ENCODE assay signal across 2 cellular contexts in the genomic region with DNA sequence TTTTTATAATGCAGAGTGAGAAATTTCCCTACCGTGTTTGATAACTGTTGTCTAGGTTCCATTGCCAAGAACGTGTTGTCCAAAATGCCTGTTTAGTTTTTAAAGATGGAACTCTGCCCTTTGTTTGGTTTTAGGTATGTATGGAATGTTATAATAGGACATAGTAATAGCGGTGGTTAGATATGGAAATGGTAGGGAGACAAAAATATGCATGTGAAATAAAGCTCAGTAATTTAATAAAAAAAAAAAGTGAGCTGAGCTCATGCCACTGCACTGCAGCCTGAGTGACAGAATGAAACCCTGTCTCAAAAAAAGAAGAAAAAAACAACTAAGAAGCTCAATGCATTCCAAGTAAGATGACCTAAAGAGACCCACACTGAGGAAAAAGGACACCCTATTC.
TF ChIP-seq lines count a peak whose summit lies in the region.

No MANE protein-coding gene starts in this region.

TF ChIP-seq in SK-N-SH, 30 proteins besides CTCF, POLR2A, EP300 and RAD21 (continued from another document):
- TF ChIP-seq, protein P1, sequence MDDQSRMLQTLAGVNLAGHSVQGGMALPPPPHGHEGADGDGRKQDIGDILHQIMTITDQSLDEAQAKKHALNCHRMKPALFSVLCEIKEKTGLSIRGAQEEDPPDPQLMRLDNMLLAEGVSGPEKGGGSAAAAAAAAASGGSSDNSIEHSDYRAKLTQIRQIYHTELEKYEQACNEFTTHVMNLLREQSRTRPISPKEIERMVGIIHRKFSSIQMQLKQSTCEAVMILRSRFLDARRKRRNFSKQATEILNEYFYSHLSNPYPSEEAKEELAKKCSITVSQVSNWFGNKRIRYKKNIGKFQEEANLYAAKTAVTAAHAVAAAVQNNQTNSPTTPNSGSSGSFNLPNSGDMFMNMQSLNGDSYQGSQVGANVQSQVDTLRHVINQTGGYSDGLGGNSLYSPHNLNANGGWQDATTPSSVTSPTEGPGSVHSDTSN (IDR thresholded peaks at IDR 0.05): no peak
- TF ChIP-seq ELF1 (IDR thresholded peaks at IDR 0.05) (no peak), FOXJ3 (CRISPR knock-in tag; IDR thresholded peaks at IDR 0.05) (no peak), RXRA (IDR thresholded peaks at IDR 0.05; ENCODE audit: borderline replicate concordance, low read depth) (no peak), GATA2 (CRISPR knock-in tag; IDR thresholded peaks at IDR 0.05) (no peak)
- TF ChIP-seq, protein P2, sequence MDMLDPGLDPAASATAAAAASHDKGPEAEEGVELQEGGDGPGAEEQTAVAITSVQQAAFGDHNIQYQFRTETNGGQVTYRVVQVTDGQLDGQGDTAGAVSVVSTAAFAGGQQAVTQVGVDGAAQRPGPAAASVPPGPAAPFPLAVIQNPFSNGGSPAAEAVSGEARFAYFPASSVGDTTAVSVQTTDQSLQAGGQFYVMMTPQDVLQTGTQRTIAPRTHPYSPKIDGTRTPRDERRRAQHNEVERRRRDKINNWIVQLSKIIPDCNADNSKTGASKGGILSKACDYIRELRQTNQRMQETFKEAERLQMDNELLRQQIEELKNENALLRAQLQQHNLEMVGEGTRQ (IDR thresholded peaks at IDR 0.05; ENCODE audit: borderline replicate concordance, low read depth, low read length): no peak

TF ChIP-seq in GM23338, 12 proteins besides CTCF, POLR2A, EP300 and RAD21 (continued from another document):
- TF ChIP-seq, protein P3, sequence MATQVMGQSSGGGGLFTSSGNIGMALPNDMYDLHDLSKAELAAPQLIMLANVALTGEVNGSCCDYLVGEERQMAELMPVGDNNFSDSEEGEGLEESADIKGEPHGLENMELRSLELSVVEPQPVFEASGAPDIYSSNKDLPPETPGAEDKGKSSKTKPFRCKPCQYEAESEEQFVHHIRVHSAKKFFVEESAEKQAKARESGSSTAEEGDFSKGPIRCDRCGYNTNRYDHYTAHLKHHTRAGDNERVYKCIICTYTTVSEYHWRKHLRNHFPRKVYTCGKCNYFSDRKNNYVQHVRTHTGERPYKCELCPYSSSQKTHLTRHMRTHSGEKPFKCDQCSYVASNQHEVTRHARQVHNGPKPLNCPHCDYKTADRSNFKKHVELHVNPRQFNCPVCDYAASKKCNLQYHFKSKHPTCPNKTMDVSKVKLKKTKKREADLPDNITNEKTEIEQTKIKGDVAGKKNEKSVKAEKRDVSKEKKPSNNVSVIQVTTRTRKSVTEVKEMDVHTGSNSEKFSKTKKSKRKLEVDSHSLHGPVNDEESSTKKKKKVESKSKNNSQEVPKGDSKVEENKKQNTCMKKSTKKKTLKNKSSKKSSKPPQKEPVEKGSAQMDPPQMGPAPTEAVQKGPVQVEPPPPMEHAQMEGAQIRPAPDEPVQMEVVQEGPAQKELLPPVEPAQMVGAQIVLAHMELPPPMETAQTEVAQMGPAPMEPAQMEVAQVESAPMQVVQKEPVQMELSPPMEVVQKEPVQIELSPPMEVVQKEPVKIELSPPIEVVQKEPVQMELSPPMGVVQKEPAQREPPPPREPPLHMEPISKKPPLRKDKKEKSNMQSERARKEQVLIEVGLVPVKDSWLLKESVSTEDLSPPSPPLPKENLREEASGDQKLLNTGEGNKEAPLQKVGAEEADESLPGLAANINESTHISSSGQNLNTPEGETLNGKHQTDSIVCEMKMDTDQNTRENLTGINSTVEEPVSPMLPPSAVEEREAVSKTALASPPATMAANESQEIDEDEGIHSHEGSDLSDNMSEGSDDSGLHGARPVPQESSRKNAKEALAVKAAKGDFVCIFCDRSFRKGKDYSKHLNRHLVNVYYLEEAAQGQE (IDR thresholded peaks at IDR 0.05; ENCODE audit: unreplicated experiment): no peak
